In genomic region chr5:72194846-72195245, GRCh38 we compare ENCODE assay signal across 9 cellular contexts.
DNase-seq lines count a peak whose midpoint lies in the region; ATAC-seq lines count a peak whose summit lies in the region.
"Had no signal": no experiment of that assay in that cellular context is flagged by ENCODE, and none has a peak within 500 bp of the region (broad histone marks: within the 10 kb centered on the region; RNA-seq: fewer than 3 reads in every experiment).

No MANE protein-coding gene starts in this region.

- no peak overlapping the region for H3K4me3 ChIP-seq in SJCRH30

- DNase-seq in activated CD4-positive, alpha-beta T cell treated with anti-CD3 and anti-CD28 coated beads, Interleukin-2, amount 10 ng/mL, durations not matched to agents 7 days and 5 days: peak; percentile 27
- DNase-seq in activated CD4-positive, alpha-beta T cell treated with anti-CD3 and anti-CD28 coated beads for 4 hours: no peak
- DNase-seq in SJCRH30 (no peak), NCI-H2081 treated with DMSO at 0.1 percent for 48 hours (lab: John Stamatoyannopoulos, UW) (no peak), NCI-H1417 (lab: John Stamatoyannopoulos, UW) (no peak), NCI-H748 (lab: John Stamatoyannopoulos, UW; ENCODE audit: unreplicated experiment) (no peak)
- peak; percentile 8 for DNase-seq in stimulated activated CD8-positive, alpha-beta memory T cell treated with anti-CD3 and anti-CD28 coated beads, Interleukin-7, amount 100 ng/mL, for 24 hours (ENCODE audit: low read depth)
- DNase-seq: activated CD4-positive, CD25-positive, alpha-beta regulatory T cell treated with anti-CD3 and anti-CD28 coated beads, Interleukin-2, amount 50 U/mL, for 72 hours had no signal

- H3K9me3 ChIP-seq in SJCRH30 (replicated peaks): no peaks in the 10 kb centered on the region

- H3K4me1 Mint-ChIP-seq in activated CD4-positive, alpha-beta T cell treated with anti-CD3 and anti-CD28 coated beads, Interleukin-2, amount 10 ng/mL, durations not matched to agents 7 days and 5 days: peaks cover 9% of the 10 kb centered on the region

- H3K4me1 ChIP-seq in SJCRH30: peaks cover 7% of the 10 kb centered on the region; the same call in 1 of the 2 replicates

- peaks cover 2% of the 10 kb centered on the region for H3K9me3 Mint-ChIP-seq in activated CD4-positive, alpha-beta T cell treated with anti-CD3 and anti-CD28 coated beads, Interleukin-2, amount 10 ng/mL, durations not matched to agents 7 days and 5 days

- peak overlapping the region; percentile 59 for H3K27ac ChIP-seq in SJCRH30

- peaks cover 39% of the 10 kb centered on the region for H3K36me3 ChIP-seq in SJCRH30

- no peak overlapping the region for H3K4me3 Mint-ChIP-seq in activated CD4-positive, alpha-beta T cell treated with anti-CD3 and anti-CD28 coated beads, Interleukin-2, amount 10 ng/mL, durations not matched to agents 7 days and 5 days

- H3K36me3 Mint-ChIP-seq in activated CD4-positive, alpha-beta T cell treated with anti-CD3 and anti-CD28 coated beads, Interleukin-2, amount 10 ng/mL, durations not matched to agents 7 days and 5 days (ENCODE audit: low read depth): no peaks in the 10 kb centered on the region

- POLR2A ChIA-PET in activated CD4-positive, alpha-beta T cell treated with anti-CD3 and anti-CD28 coated beads, Interleukin-2, amount 10 ng/mL, durations not matched to agents 7 days and 5 days (lab: Charles Lee): no interaction called here

- ATAC-seq in HG02798 (IDR thresholded peaks at IDR 0.05; ENCODE audit: poor library complexity, unreplicated experiment): peak; percentile 93

- peaks cover 41% of the 10 kb centered on the region for H3K27me3 Mint-ChIP-seq in activated CD4-positive, alpha-beta T cell treated with anti-CD3 and anti-CD28 coated beads, Interleukin-2, amount 10 ng/mL, durations not matched to agents 7 days and 5 days

- no peak overlapping the region for H3K27ac Mint-ChIP-seq in activated CD4-positive, alpha-beta T cell treated with anti-CD3 and anti-CD28 coated beads, Interleukin-2, amount 10 ng/mL, durations not matched to agents 7 days and 5 days

- CTCF ChIA-PET in activated CD4-positive, alpha-beta T cell treated with anti-CD3 and anti-CD28 coated beads, Interleukin-2, amount 10 ng/mL, durations not matched to agents 7 days and 5 days (lab: Charles Lee): no interaction called here

- H3K27me3 ChIP-seq in SJCRH30: no peaks in the 10 kb centered on the region

Comparison
In these comparisons a context has a peak if more than half of its experiments do, and no peak if none do; other contexts are left out.
1. DNase-seq: peak in activated CD4-positive, alpha-beta T cell treated with anti-CD3 and anti-CD28 coated beads, Interleukin-2, amount 10 ng/mL, durations not matched to agents 7 days and 5 days (single experiment) and stimulated activated CD8-positive, alpha-beta memory T cell treated with anti-CD3 and anti-CD28 coated beads, Interleukin-7, amount 100 ng/mL, for 24 hours (single experiment); none in activated CD4-positive, alpha-beta T cell treated with anti-CD3 and anti-CD28 coated beads for 4 hours (0 of 2), SJCRH30 (0 of 2), NCI-H2081 treated with DMSO at 0.1 percent for 48 hours (single experiment), NCI-H1417 (0 of 3) and NCI-H748 (single experiment).